In genomic region chr18:75212626-75213110, GRCh38 we compare ENCODE assay signal across 9 cellular contexts. TPM values are rescaled to one million over a fixed set of nuclear protein-coding genes. Genes with fewer than 3 reads are reported as not detected.
DNase-seq lines count a peak whose midpoint lies in the region; ATAC-seq, FAIRE-seq and TF ChIP-seq lines count a peak whose summit lies in the region.
"Had no signal": no experiment of that assay in that cellular context is flagged by ENCODE, and none has a peak within 500 bp of the region (broad histone marks: within the 10 kb centered on the region; RNA-seq: fewer than 3 reads in every experiment).

No MANE protein-coding gene starts in this region.

- H3K4me1 ChIP-seq in A549 (peaks cover 9% of the 10 kb centered on the region), K562 (replicated peaks in 1 of 2; ENCODE audit: control insufficient read depth in 2 of 2, insufficient read depth in 2 of 2, low read length in 2 of 2) (peaks cover 9 to 23% of the 10 kb centered on the region in 2 experiments; a peak in 4 of 5 replicates), mononuclear cell (ENCODE audit: insufficient read depth, low read length) (peaks cover 41% of the 10 kb centered on the region)

- H3K9me3 ChIP-seq in A549 (no peaks in the 10 kb centered on the region), K562 (replicated peaks; ENCODE audit: control insufficient read depth, insufficient read depth, low read depth, low read length) (no peaks in the 10 kb centered on the region), mononuclear cell (ENCODE audit: low read depth, low read length) (no peaks in the 10 kb centered on the region)

- no peak for TF ChIP-seq CTCF in A549 (IDR thresholded peaks at IDR 0.05)
- no peak for TF ChIP-seq CTCF in HFF-Myc (IDR thresholded peaks at IDR 0.05; ENCODE audit: low read depth, low read length, missing control alignments)
- TF ChIP-seq CTCF in K562 (IDR thresholded peaks at IDR 0.05 in 2 of 3, conservative IDR thresholded peaks at IDR 0.05 in 1 of 3; ENCODE audit: insufficient read depth in 2 of 3, low read depth in 1 of 3, low read length in 3 of 3), result no peak

- TF ChIP-seq RAD21 in A549 (conservative IDR thresholded peaks at IDR 0.05 in 1 of 2, IDR thresholded peaks at IDR 0.05 in 1 of 2), result no peak
- no peak for TF ChIP-seq RAD21 in K562 (CRISPR knock-in tag; conservative IDR thresholded peaks at IDR 0.05 in 1 of 2, IDR thresholded peaks at IDR 0.05 in 1 of 2)

- POLR2A ChIA-PET in A549 (lab: Yijun Ruan, JAX) (no interaction called here), K562 (lab: Yijun Ruan, JAX) (interaction anchor here (0.6 to 1.1 kb wide), 3 partner anchors 10 to 261 kb away, joined by 3 to 4 read pairs (median 4); no protein-coding TSS in a partner anchor)

- H3K27me3 ChIP-seq in K562 (ENCODE audit: control insufficient read depth in 2 of 2, insufficient read depth in 2 of 2, low read length in 2 of 2), result no peaks in the 10 kb centered on the region
- H3K27me3 ChIP-seq in mononuclear cell (ENCODE audit: insufficient read depth, low read length), result no peaks in the 10 kb centered on the region

- in situ Hi-C loops in K562 (cut with MboI), result no loop called here

- no peaks in the 10 kb centered on the region; the same call in 1 of the 2 replicates for H4K20me1 ChIP-seq in K562 (replicated peaks; ENCODE audit: control insufficient read depth, insufficient read depth, low read length)

- FAIRE-seq in A549 (lab: Jason Lieb, UNC) (no peak), K562 (lab: Jason Lieb, UNC) (no peak)

- intact Hi-C loops in K562 (cut with micrococcal nuclease), result no loop called here
- intact Hi-C loops in posterior cingulate gyrus (cut with DNase I), result no loop called here

- peaks cover 26% of the 10 kb centered on the region for H3K79me2 ChIP-seq in K562 (ENCODE audit: control insufficient read depth, insufficient read depth, low read length)

- no peak overlapping the region for H3K9ac ChIP-seq in K562 (ENCODE audit: insufficient read depth in 1 of 2, low read depth in 2 of 2, low read length in 2 of 2)

- no peak for TF ChIP-seq POLR2A in A549 (IDR thresholded peaks at IDR 0.05; ENCODE audit: low read length)
- no peak for TF ChIP-seq POLR2A in K562 (conservative IDR thresholded peaks at IDR 0.05)

- H2AFZ ChIP-seq in K562 (ENCODE audit: low read depth, low read length), result no peak overlapping the region

- H3K27ac ChIP-seq in A549 (no peak overlapping the region), K562 (ENCODE audit: extremely low read depth, low read depth, low read length) (no peak overlapping the region)

- 91% methylated on average over 8 of the region's 8 CpGs for WGBS in A549 (ENCODE audit: missing lambda C conversion rate)
- WGBS in K562 (ENCODE audit: insufficient coverage, low coverage, missing lambda C conversion rate), result 46% methylated on average over 8 of the region's 8 CpGs

- TF ChIP-seq EP300 in A549 (IDR thresholded peaks at IDR 0.05), result no peak
- no peak for TF ChIP-seq EP300 in K562 (IDR thresholded peaks at IDR 0.05; ENCODE audit: low read length)

- H3K4me2 ChIP-seq in A549, result peak overlapping the region; percentile 77
- peak overlapping the region; percentile 63; the same call in 1 of the 2 replicates for H3K4me2 ChIP-seq in K562 (ENCODE audit: insufficient read depth, low read length)

- BruUV-seq in K562 (replicated peaks; lab: Mats Ljungman, UMichigan), result no TSS peak

- H3K4me3 ChIP-seq in A549 (peak overlapping the region; percentile 83), HFF-Myc (replicated peaks; ENCODE audit: low read depth, low read length) (peak overlapping the region; percentile 81), K562 (peak overlapping the region; percentile 51; the same call in 1 of the 2 replicates), mononuclear cell (ENCODE audit: low read length) (peak overlapping the region; percentile 54)

- no peaks in the 10 kb centered on the region for H3K9me1 ChIP-seq in K562 (ENCODE audit: control insufficient read depth, insufficient read depth, low read length)

- DNase-seq in A549 (ENCODE audit: low read depth in 1 of 2, low spot score in 1 of 2) (no peak), HFF-Myc (ENCODE audit: extremely low read depth, low read depth) (no peak), K562 (ENCODE audit: extremely low read depth in 1 of 4, low spot score in 3 of 4) (no peak), posterior cingulate gyrus (no peak), nucleus accumbens (lab: John Stamatoyannopoulos, UW) (no peak), NCI-H2196 (lab: John Stamatoyannopoulos, UW; ENCODE audit: unreplicated experiment) (no peak)
- DNase-seq: NCI-H1930 had no signal

- CTCF ChIA-PET in A549 (lab: Yijun Ruan, JAX), result interaction anchor here (0.6 kb wide), 1 partner anchor 435 kb away, joined by 3 read pairs; no protein-coding TSS in a partner anchor
- CTCF ChIA-PET in K562 (lab: Yijun Ruan, JAX; ENCODE audit: low intra/inter-chr PET ratio), result no interaction called here

- ATAC-seq in A549 (no peak), K562 (no peak), HG03469 (IDR thresholded peaks at IDR 0.05; ENCODE audit: unreplicated experiment) (no peak)

- H3K36me3 ChIP-seq in K562 (ENCODE audit: control insufficient read depth, insufficient read depth, low read length), result no peaks in the 10 kb centered on the region

TF ChIP-seq in A549, 52 proteins besides CTCF, POLR2A, EP300 and RAD21 (continues in another document):
- TF ChIP-seq RFX5 (IDR thresholded peaks at IDR 0.05) (no peak), KDM5A (IDR thresholded peaks at IDR 0.05) (no peak), ZNF302 (CRISPR knock-in tag; IDR thresholded peaks at IDR 0.05) (no peak), ESRRA (IDR thresholded peaks at IDR 0.05; ENCODE audit: borderline replicate concordance, low read length) (no peak)

TF ChIP-seq in K562, 482 proteins besides CTCF, POLR2A, EP300 and RAD21 (continues in another document):
- TF ChIP-seq POU5F1 (IDR thresholded peaks at IDR 0.05; ENCODE audit: borderline replicate concordance, low read depth, low read length, partially characterized antibody), result no peak
- no peak for TF ChIP-seq HIVEP1 (CRISPR knock-in tag; IDR thresholded peaks at IDR 0.05)

RNA-seq across cellular contexts. Expression of gene TSHZ1, which starts 2.1 kb away (rescaled TPM):
- polyA plus RNA-seq in A549 (2011; rRNA removed) (2.2 and 2.9 TPM in 2 replicates), A549 (2017; fragmentation: RNase III; extraction: RNeasy Plus Mini Kit Qiagen cat#74134 plus additional on column Dnase treatment) (2.7 to 3.0 TPM (median 2.8 TPM) in 3 replicates), K562 (2011; rRNA removed) (1.5 and 2.5 TPM in 2 replicates), K562 (2014; fragmentation: Illumina TruSeq; extraction: Trizol) (4.5 and 5.3 TPM in 2 replicates), K562 (2014; fragmentation: Nextera tagmentation; extraction: Ambion mirVana) (1 to 10 TPM; 1.1 TPM), K562 (2014; rRNA removed) (2.6 and 2.9 TPM in 2 replicates)
- polyA plus RNA-seq in A549 (2012; cell fraction: cytosol; rRNA removed), result 2.1 and 2.9 TPM in 2 replicates
- 1.8 and 2.4 TPM in 2 replicates for polyA plus RNA-seq in A549 (2012; cell fraction: nucleus; rRNA removed)
- polyA minus RNA-seq in A549 (2011; rRNA and poly(A)+ RNA removed), result 3.8 and 4.0 TPM in 2 replicates
- total RNA-seq in K562 (2011; cell fraction: chromatin; rRNA removed; ENCODE audit: low replicate concordance), result 1.8 and 2.1 TPM in 2 replicates
- total RNA-seq in K562 (2011; cell fraction: nucleolus; rRNA removed), result 1.0 and 1.4 TPM in 2 replicates
- 1.5 and 1.9 TPM in 2 replicates for total RNA-seq in K562 (2011; cell fraction: nucleoplasm; rRNA removed)
- total RNA-seq in K562 (2014; rRNA removed) (4.1 and 4.8 TPM in 2 replicates), K562 (2014; rRNA removed; fragmentation: Illumina TruSeq; extraction: Trizol) (2.7 TPM in 2 replicates), K562 (2015; rRNA removed; fragmentation: Illumina TruSeq; extraction: Trizol) (3.6 TPM in 2 replicates), K562 (2021) (6.3 and 7.2 TPM in 2 replicates), mononuclear cell (13.1 TPM)
- 2.0 TPM in 2 replicates for polyA plus RNA-seq in K562 (2011; cell fraction: cytosol; rRNA removed)
- polyA plus RNA-seq in K562 (2011; cell fraction: nucleus; rRNA removed), result 2.0 and 2.4 TPM in 2 replicates
- polyA plus RNA-seq in K562 (2012), result 4.6 and 5.5 TPM in 2 replicates
- 1.9 and 2.6 TPM in 2 replicates for polyA minus RNA-seq in K562 (2011; rRNA and poly(A)+ RNA removed)
- 3.2 and 4.6 TPM in 2 replicates for polyA minus RNA-seq in K562 (2011; cell fraction: cytosol; rRNA and poly(A)+ RNA removed)
- 1.9 and 2.7 TPM in 2 replicates for polyA minus RNA-seq in K562 (2011; cell fraction: nucleus; rRNA and poly(A)+ RNA removed)

RNA-seq across cellular contexts. Expression of gene PTGR3, which starts 3.7 kb away (rescaled TPM):
- polyA plus RNA-seq in A549 (2011; rRNA removed), result 18.5 and 19.0 TPM in 2 replicates
- polyA plus RNA-seq in A549 (2012; cell fraction: cytosol; rRNA removed), result 9.9 and 10.1 TPM in 2 replicates
- 6.2 and 8.4 TPM in 2 replicates for polyA plus RNA-seq in A549 (2012; cell fraction: nucleus; rRNA removed)
- polyA plus RNA-seq in A549 (2017; fragmentation: RNase III; extraction: RNeasy Plus Mini Kit Qiagen cat#74134 plus additional on column Dnase treatment), result 6.3 to 7.2 TPM (median 7.2 TPM) in 3 replicates
- polyA minus RNA-seq in A549 (2011; rRNA and poly(A)+ RNA removed), result 28.2 and 34.6 TPM in 2 replicates
- total RNA-seq in K562 (2011; cell fraction: chromatin; rRNA removed; ENCODE audit: low replicate concordance), result 19.9 and 21.0 TPM in 2 replicates
- total RNA-seq in K562 (2011; cell fraction: nucleolus; rRNA removed), result 8.7 and 10.8 TPM in 2 replicates
- total RNA-seq in K562 (2011; cell fraction: nucleoplasm; rRNA removed), result 13.4 and 16.2 TPM in 2 replicates
- 5.7 and 8.8 TPM in 2 replicates for total RNA-seq in K562 (2014; rRNA removed)
- total RNA-seq in K562 (2014; rRNA removed; fragmentation: Illumina TruSeq; extraction: Trizol), result 15.3 and 16.4 TPM in 2 replicates
- 9.7 and 9.9 TPM in 2 replicates for total RNA-seq in K562 (2015; rRNA removed; fragmentation: Illumina TruSeq; extraction: Trizol)
- total RNA-seq in K562 (2021), result 29.9 and 32.3 TPM in 2 replicates
- polyA plus RNA-seq in K562 (2011; rRNA removed), result 29.9 and 32.1 TPM in 2 replicates
- polyA plus RNA-seq in K562 (2011; cell fraction: cytosol; rRNA removed), result 14.2 and 21.6 TPM in 2 replicates
- polyA plus RNA-seq in K562 (2011; cell fraction: nucleus; rRNA removed), result 24.9 and 28.3 TPM in 2 replicates
- polyA plus RNA-seq in K562 (2012), result 20.7 and 23.2 TPM in 2 replicates
- 22.7 and 23.8 TPM in 2 replicates for polyA plus RNA-seq in K562 (2014; fragmentation: Illumina TruSeq; extraction: Trizol)
- 1 to 10 TPM; 4.1 to 5.7 TPM for polyA plus RNA-seq in K562 (2014; fragmentation: Nextera tagmentation; extraction: Ambion mirVana)
- 13.9 and 21.0 TPM in 2 replicates for polyA plus RNA-seq in K562 (2014; rRNA removed)
- 35.1 and 37.3 TPM in 2 replicates for polyA minus RNA-seq in K562 (2011; rRNA and poly(A)+ RNA removed)
- 10.6 and 18.4 TPM in 2 replicates for polyA minus RNA-seq in K562 (2011; cell fraction: cytosol; rRNA and poly(A)+ RNA removed)
- 10.1 and 23.2 TPM in 2 replicates for polyA minus RNA-seq in K562 (2011; cell fraction: nucleus; rRNA and poly(A)+ RNA removed)
- 9.4 TPM for total RNA-seq in mononuclear cell
